Comparison of ENCODE assay signal across 11 cellular contexts in the genomic region with DNA sequence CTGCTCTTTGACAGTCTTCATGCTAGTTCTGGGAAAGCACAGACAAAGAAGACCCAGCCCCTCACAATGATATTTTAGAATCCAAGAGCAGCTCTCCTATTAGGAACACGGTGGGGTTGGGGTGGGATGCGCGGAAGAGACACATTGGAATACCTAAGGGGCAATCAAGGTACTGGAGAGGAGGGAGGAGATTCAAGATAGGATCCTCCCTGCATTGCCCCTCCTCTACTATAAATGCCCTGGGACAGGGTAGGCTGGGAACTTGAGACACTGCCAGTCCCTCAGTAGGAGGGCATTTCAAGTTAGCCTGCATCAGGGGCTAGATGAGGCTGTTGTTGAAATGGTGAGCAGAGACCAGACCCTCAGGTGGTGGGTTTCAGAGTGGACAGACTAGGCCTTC. TPM values are rescaled to one million over a fixed set of nuclear protein-coding genes. Genes with fewer than 3 reads are reported as not detected.
"Had no signal": no experiment of that assay in that cellular context is flagged by ENCODE, and none has a peak within 500 bp of the region (broad histone marks: within the 10 kb centered on the region; RNA-seq: fewer than 3 reads in every experiment).

No MANE protein-coding gene starts in this region.

- H3K9ac ChIP-seq: KMS-11 had no signal

- DNase-seq: IMR-90, KBM-7, KG1 had no signal

- H3K27ac ChIP-seq: HL-60, KMS-11 had no signal

- ATAC-seq: HepG2, K562 had no signal

- FAIRE-seq: HepG2, HTR-8/SVneo, K562 had no signal

- H3K36me3 Mint-ChIP-seq: IgD-negative memory B cell had no signal

- H3K4me2 ChIP-seq: KMS-11 had no signal

- H3K27ac Mint-ChIP-seq: IgD-negative memory B cell had no signal

- H3K4me3 Mint-ChIP-seq: IgD-negative memory B cell had no signal

- H3K9me3 Mint-ChIP-seq: IgD-negative memory B cell had no signal

- H3K4me3 ChIP-seq: K562 had no signal

RNA-seq across cellular contexts. Expression of a gene that starts 5.1 kb away (rescaled TPM):
- total RNA-seq: HepG2, HT-29, HT1080 had no signal
- polyA plus RNA-seq: HepG2 had no signal

RNA-seq across cellular contexts. Expression of a gene that starts 49.0 kb away (rescaled TPM):
- total RNA-seq: HT-29, HT1080, K562 had no signal
